19 cellular contexts compared by ENCODE assay signal in the genomic region with DNA sequence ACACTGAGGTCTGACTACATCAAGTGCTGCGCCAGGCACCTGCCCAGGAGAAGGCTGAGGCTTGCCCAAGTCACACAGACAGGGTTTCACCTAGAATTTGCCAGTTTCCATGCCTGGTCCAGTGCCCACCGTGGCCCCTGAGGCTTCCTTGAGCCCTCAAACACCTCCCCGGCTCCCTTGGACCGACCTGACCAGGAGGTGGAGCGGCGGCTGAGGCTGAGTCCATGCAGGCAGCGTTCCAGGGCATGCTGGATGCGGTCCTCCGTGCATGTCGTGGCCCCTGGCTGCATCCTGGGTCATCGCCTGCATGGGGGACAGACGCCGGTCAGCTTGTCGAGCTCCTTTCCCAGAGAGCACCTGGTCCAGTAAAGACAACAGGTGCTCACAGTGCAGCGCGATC. TPM values are rescaled to one million over a fixed set of nuclear protein-coding genes. Genes with fewer than 3 reads are reported as not detected.
DNase-seq lines count a peak whose midpoint lies in the region; ATAC-seq, FAIRE-seq and TF ChIP-seq lines count a peak whose summit lies in the region.
"Had no signal": no experiment of that assay in that cellular context is flagged by ENCODE, and none has a peak within 500 bp of the region (broad histone marks: within the 10 kb centered on the region; RNA-seq: fewer than 3 reads in every experiment).

No MANE protein-coding gene starts in this region.

- no peaks in the 10 kb centered on the region for H3K27me3 Mint-ChIP-seq in central memory CD8-positive, alpha-beta T cell

- H3K27me3 ChIP-seq in right atrium auricular region, result no peaks in the 10 kb centered on the region

- H3K4me3 ChIP-seq in right atrium auricular region (no peak overlapping the region), mucosa of descending colon (no peak overlapping the region)
- H3K4me3 ChIP-seq: MG63 had no signal

- TF ChIP-seq CTCF in right atrium auricular region (IDR thresholded peaks at IDR 0.05) (no peak), mucosa of descending colon (IDR thresholded peaks at IDR 0.05) (no peak)

- peaks cover 51% of the 10 kb centered on the region for H3K4me1 Mint-ChIP-seq in central memory CD8-positive, alpha-beta T cell

- DNase-seq in activated naive CD4-positive, alpha-beta T cell treated with anti-CD3 and anti-CD28 coated beads, Interleukin-2, amount 50 U/mL, for 72 hours (ENCODE audit: low spot score in 2 of 2), result no peak
- no peak for DNase-seq in activated naive CD4-positive, alpha-beta T cell treated with Interleukin-2 at 50 U/mL for 16 hours
- DNase-seq in central memory CD8-positive, alpha-beta T cell (ENCODE audit: low spot score in 2 of 2), result no peak
- peak; percentile 88 for DNase-seq in mesenteric fat pad (ENCODE audit: low spot score)
- no peak for DNase-seq in HTR-8/SVneo (ENCODE audit: insufficient read length, low spot score)
- DNase-seq in right atrium auricular region (ENCODE audit: low spot score), result no peak
- no peak for DNase-seq in HK-2 (ENCODE audit: unreplicated experiment)
- no peak for DNase-seq in mucosa of descending colon
- DNase-seq: DND-41, GDM1, H7, MG63, NCI-H1105, NCI-H1694 treated with DMSO at 0.1 percent for 48 hours, NCI-H446, NCI-H748 treated with DMSO at 0.1 percent for 48 hours had no signal

- intact Hi-C loops in mucosa of descending colon (cut with DNase I, micrococcal nuclease), result no loop called here

- H3K4me1 ChIP-seq in right atrium auricular region (no peaks in the 10 kb centered on the region), mucosa of descending colon (ENCODE audit: low read depth) (no peaks in the 10 kb centered on the region)

- H3K27ac ChIP-seq in right atrium auricular region, result no peak overlapping the region

- FAIRE-seq in HTR-8/SVneo (lab: Jason Lieb, UNC), result no peak
- FAIRE-seq: A204.1 had no signal

- ATAC-seq in activated naive CD4-positive, alpha-beta T cell treated with anti-CD3 and anti-CD28 coated beads, Interleukin-2, amount 50 U/mL, for 72 hours, result no peak
- no peak for ATAC-seq in central memory CD8-positive, alpha-beta T cell (replicated peaks; ENCODE audit: extremely low read depth, poor library complexity, severe bottlenecking)
- no peak for ATAC-seq in mucosa of descending colon
- ATAC-seq: Panc1, Right ventricle myocardium inferior had no signal

- H3K36me3 Mint-ChIP-seq in activated naive CD4-positive, alpha-beta T cell treated with anti-CD3 and anti-CD28 coated beads, Interleukin-2, amount 50 U/mL, for 72 hours, result peaks cover 0 to 16% of the 10 kb centered on the region in 2 donors
- peaks cover 38% of the 10 kb centered on the region for H3K36me3 Mint-ChIP-seq in central memory CD8-positive, alpha-beta T cell (ENCODE audit: insufficient read depth)

- H3K36me3 ChIP-seq in right atrium auricular region (no peaks in the 10 kb centered on the region), mucosa of descending colon (ENCODE audit: low read depth) (no peaks in the 10 kb centered on the region)
- H3K36me3 ChIP-seq: MG63 had no signal

- no peaks in the 10 kb centered on the region for H3K9me3 Mint-ChIP-seq in activated naive CD4-positive, alpha-beta T cell treated with anti-CD3 and anti-CD28 coated beads, Interleukin-2, amount 50 U/mL, for 72 hours
- no peaks in the 10 kb centered on the region for H3K9me3 Mint-ChIP-seq in central memory CD8-positive, alpha-beta T cell

- H3K4me3 Mint-ChIP-seq in central memory CD8-positive, alpha-beta T cell, result no peak overlapping the region

- H3K9me3 ChIP-seq in right atrium auricular region (no peaks in the 10 kb centered on the region), mucosa of descending colon (no peaks in the 10 kb centered on the region)
- H3K9me3 ChIP-seq: MG63 had no signal

- peak overlapping the region; percentile 28 to 84 for H3K27ac Mint-ChIP-seq in activated naive CD4-positive, alpha-beta T cell treated with anti-CD3 and anti-CD28 coated beads, Interleukin-2, amount 50 U/mL, for 72 hours
- H3K27ac Mint-ChIP-seq in central memory CD8-positive, alpha-beta T cell (ENCODE audit: low read depth), result peak overlapping the region; percentile 91

RNA-seq across cellular contexts. Expression of a gene that starts 43.7 kb away (rescaled TPM):
- 1 to 10 TPM in 1 of 2 donors, under 1 TPM in 1; 0.23 to 4.3 TPM for total RNA-seq in activated naive CD4-positive, alpha-beta T cell treated with anti-CD3 and anti-CD28 coated beads, Interleukin-2, amount 50 U/mL, for 72 hours
- total RNA-seq in mesenteric fat pad, result 1.6 TPM
- under 1 TPM in 1 of 2 donors, not detected in 1; 0.51 TPM for total RNA-seq in right atrium auricular region
- total RNA-seq in mucosa of descending colon, result 1 to 10 TPM in 2 of 3 donors, under 1 TPM in 1; 0.32 to 1.9 (median 1.7) TPM

RNA-seq across cellular contexts. Expression of a gene that starts 54.3 kb away (rescaled TPM):
- 10 to 100 TPM; 32.2 to 46.9 TPM for total RNA-seq in activated naive CD4-positive, alpha-beta T cell treated with anti-CD3 and anti-CD28 coated beads, Interleukin-2, amount 50 U/mL, for 72 hours
- total RNA-seq in mesenteric fat pad, result 34.5 TPM
- total RNA-seq in right atrium auricular region, result 1 to 10 TPM; 5.0 to 7.5 TPM
- total RNA-seq in mucosa of descending colon, result 10 to 100 TPM in 1 of 3 donors, 1 to 10 TPM in 2; 2.7 to 10.4 (median 6.8) TPM
